Comparison of ENCODE assay signal across 25 cellular contexts in the genomic region with DNA sequence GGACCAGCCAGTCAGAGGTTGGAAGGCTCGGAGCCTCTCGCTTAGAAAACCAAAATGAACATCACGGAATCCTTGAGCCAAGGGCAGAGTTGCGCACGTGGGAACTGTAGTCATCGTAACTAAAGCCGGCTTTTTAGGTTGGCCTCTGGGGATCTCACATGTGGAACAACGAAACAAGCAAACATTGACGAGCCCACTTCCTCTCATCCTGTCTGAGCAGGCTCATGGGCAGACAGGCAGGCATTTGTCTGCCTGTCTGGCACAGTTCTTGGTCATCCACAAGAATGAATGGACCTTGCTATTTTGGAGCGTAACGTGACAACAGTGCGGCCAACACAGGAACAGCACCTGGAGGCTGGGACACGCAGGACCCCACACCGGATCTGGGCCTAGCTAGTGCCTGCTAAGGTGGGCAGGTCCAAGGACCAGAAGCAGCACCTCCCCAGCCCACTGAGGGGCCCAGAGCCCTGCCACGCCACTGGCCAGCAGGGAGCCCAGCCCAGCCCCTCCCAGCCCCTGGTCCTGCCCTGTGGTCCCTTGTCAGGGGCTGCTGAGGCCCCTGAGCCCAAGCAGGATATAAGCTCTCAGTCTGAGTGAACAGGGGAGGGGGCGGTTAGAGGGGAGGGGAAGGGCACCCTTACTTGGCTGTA. TPM values are rescaled to one million over a fixed set of nuclear protein-coding genes. Genes with fewer than 3 reads are reported as not detected.
DNase-seq lines count a peak whose midpoint lies in the region; ATAC-seq and TF ChIP-seq lines count a peak whose summit lies in the region.
"Had no signal": no experiment of that assay in that cellular context is flagged by ENCODE, and none has a peak within 500 bp of the region (broad histone marks: within the 10 kb centered on the region; RNA-seq: fewer than 3 reads in every experiment).

No MANE protein-coding gene starts in this region.

- H3K9ac ChIP-seq in mammary epithelial cell (ENCODE audit: insufficient read depth, low read length), result no peak overlapping the region

- H3K4me1 ChIP-seq in right atrium auricular region, result peaks cover 0 to 7% of the 10 kb centered on the region in 2 donors
- peaks cover 28% of the 10 kb centered on the region for H3K4me1 ChIP-seq in mammary epithelial cell (ENCODE audit: insufficient read depth, low read length)
- H3K4me1 ChIP-seq: HAP-1 had no signal

- intact Hi-C loops in left cardiac atrium (cut with DNase I), result no loop called here
- intact Hi-C loops in mammary epithelial cell (cut with micrococcal nuclease), result no loop called here

- 64% methylated on average over 6 of the region's 16 CpGs for WGBS in mammary epithelial cell (ENCODE audit: low coverage, missing lambda C conversion rate)

- DNase-seq in left cardiac atrium, result peak; percentile 12
- no peak for DNase-seq in right atrium auricular region (ENCODE audit: low spot score)
- DNase-seq in mammary epithelial cell, result peak; percentile 82
- DNase-seq in foreskin melanocyte, result peak; percentile 81
- DNase-seq in NCI-H526 treated with DMSO at 0.1 percent for 48 hours (lab: John Stamatoyannopoulos, UW), result no peak
- DNase-seq in NCI-H345 treated with DMSO at 0.1 percent for 48 hours (lab: John Stamatoyannopoulos, UW; ENCODE audit: unreplicated experiment), result no peak
- DNase-seq: 8988T; CD4-positive, alpha-beta T cell; COR-L47; EL; GDM1; HFFc6; IMR-90; KG1; MM.1S; NCI-H2029; NCI-H69; RPMI8226; SHP77 had no signal

- dilution Hi-C loops in mammary epithelial cell (cut with HindIII; ENCODE audit: low sequenced_read_pairs), result no loop called here

- no peak overlapping the region for H2AFZ ChIP-seq in mammary epithelial cell (ENCODE audit: low read depth, low read length)
- H2AFZ ChIP-seq: GM23338 had no signal

- H3K27ac ChIP-seq in right atrium auricular region, result no peak overlapping the region
- H3K27ac ChIP-seq in mammary epithelial cell (ENCODE audit: insufficient read depth, low read depth, low read length), result peak overlapping the region; percentile 32

- TF ChIP-seq CTCF in right atrium auricular region (IDR thresholded peaks at IDR 0.05) (no peak), mammary epithelial cell (conservative IDR thresholded peaks at IDR 0.05 in 1 of 2, IDR thresholded peaks at IDR 0.05 in 1 of 2; ENCODE audit: extremely low read depth in 1 of 2, insufficient read depth in 1 of 2, low read depth in 1 of 2, low read length in 2 of 2) (no peak)

- no peak overlapping the region for H3K4me2 ChIP-seq in mammary epithelial cell (ENCODE audit: insufficient read depth, low read depth, low read length)
- H3K4me2 ChIP-seq: GM23338 had no signal

- in situ Hi-C loops in mammary epithelial cell (cut with MboI; ENCODE audit: low sequenced_read_pairs in 2 of 2), result no loop called here

- H3K27me3 ChIP-seq in right atrium auricular region (no peaks in the 10 kb centered on the region), mammary epithelial cell (ENCODE audit: insufficient read depth, low read length) (no peaks in the 10 kb centered on the region)

- no peaks in the 10 kb centered on the region for H3K36me3 ChIP-seq in right atrium auricular region
- no peaks in the 10 kb centered on the region for H3K36me3 ChIP-seq in mammary epithelial cell (ENCODE audit: insufficient read depth, low read length)

- H4K20me1 ChIP-seq in mammary epithelial cell (ENCODE audit: insufficient read depth, low read length), result no peaks in the 10 kb centered on the region

- ATAC-seq in left cardiac atrium, result no peak
- no peak for ATAC-seq in GM21825 (IDR thresholded peaks at IDR 0.05; ENCODE audit: unreplicated experiment)
- ATAC-seq: GM12878, GM23338 had no signal

- no TSS peak for BruUV-seq in mammary epithelial cell (replicated peaks; lab: Mats Ljungman, UMichigan)

- CTCF ChIA-PET in mammary epithelial cell (lab: Charles Lee; ENCODE audit: low non-redundant PET), result no interaction called here

- H3K9me3 ChIP-seq in right atrium auricular region (no peaks in the 10 kb centered on the region), mammary epithelial cell (replicated peaks; ENCODE audit: insufficient read depth, low read length) (peaks cover 5% of the 10 kb centered on the region)
- H3K9me3 ChIP-seq: HAP-1 had no signal

- H3K4me3 ChIP-seq in right atrium auricular region (no peak overlapping the region), mammary epithelial cell (replicated peaks in 1 of 3; ENCODE audit: insufficient read depth in 1 of 3, low read depth in 2 of 3, low read length in 3 of 3) (no peak overlapping the region)
- H3K4me3 ChIP-seq: GM12878, GM23338, HAP-1 had no signal

- no peaks in the 10 kb centered on the region for H3K79me2 ChIP-seq in mammary epithelial cell (ENCODE audit: insufficient read depth, low read length)

RNA-seq across cellular contexts. Expression of a gene that starts 9.2 kb away (rescaled TPM):
- total RNA-seq in left cardiac atrium (under 1 TPM in 1 of 2 donors, not detected in 1; 0.39 TPM), right atrium auricular region (under 1 TPM in 1 of 2 donors, not detected in 1; 0.94 TPM), mammary epithelial cell (1 to 10 TPM; 2.5 to 7.8 TPM)
- 1.0 TPM for polyA plus RNA-seq in mammary epithelial cell
- not detected for polyA minus RNA-seq in mammary epithelial cell

RNA-seq across cellular contexts. Expression of a gene that starts 15.3 kb away (rescaled TPM):
- 10 to 100 TPM; 15.8 to 22.2 TPM for total RNA-seq in left cardiac atrium
- 10 to 100 TPM; 10.5 to 15.9 TPM for total RNA-seq in right atrium auricular region
- 10 to 100 TPM in 1 of 2 donors, 1 to 10 TPM in 1; 8.3 to 26.4 TPM for total RNA-seq in mammary epithelial cell
- polyA plus RNA-seq in mammary epithelial cell, result 25.7 TPM
- polyA minus RNA-seq in mammary epithelial cell, result 38.4 TPM

RNA-seq across cellular contexts. Expression of a gene that starts 39.8 kb away (rescaled TPM):
- 100 to 1,000 TPM in 1 of 2 donors, 10 to 100 TPM in 1; 96.0 to 193 TPM for total RNA-seq in left cardiac atrium
- 100 to 1,000 TPM; 141 to 206 TPM for total RNA-seq in right atrium auricular region
- total RNA-seq in mammary epithelial cell, result 10 to 100 TPM in 1 of 2 donors, 1 to 10 TPM in 1; 2.6 to 13.5 TPM
- 0.48 TPM for polyA plus RNA-seq in mammary epithelial cell
- polyA minus RNA-seq in mammary epithelial cell, result not detected
- total RNA-seq: CD4-positive, alpha-beta T cell had no signal

RNA-seq across cellular contexts. Expression of a gene that starts 43.8 kb away (rescaled TPM):
- 1 to 10 TPM in 1 of 2 donors, under 1 TPM in 1; 0.85 to 2.0 TPM for total RNA-seq in left cardiac atrium
- total RNA-seq in right atrium auricular region, result 1 to 10 TPM in 1 of 2 donors, under 1 TPM in 1; 0.85 to 1.6 TPM
- 1 to 10 TPM; 2.7 to 4.3 TPM for total RNA-seq in mammary epithelial cell
- 0.43 TPM for polyA plus RNA-seq in mammary epithelial cell
- not detected for polyA minus RNA-seq in mammary epithelial cell

RNA-seq across cellular contexts. Expression of a gene that starts 53.9 kb away (rescaled TPM):
- not detected for total RNA-seq in left cardiac atrium
- total RNA-seq in right atrium auricular region, result not detected
- total RNA-seq in mammary epithelial cell, result under 1 TPM in 1 of 2 donors, not detected in 1; under 0.01 TPM
- not detected for polyA plus RNA-seq in mammary epithelial cell
- polyA minus RNA-seq in mammary epithelial cell, result not detected
- total RNA-seq: CD4-positive, alpha-beta T cell; GM12878; GM23338; HFFc6; IMR-90; NCI-H460 had no signal
- polyA plus RNA-seq: BJ, GM12878, GM23338, IMR-90 had no signal

Comparison
In these comparisons a context has a peak if more than half of its experiments do, and no peak if none do; other contexts are left out.
1. DNase-seq: peak in left cardiac atrium (single experiment), mammary epithelial cell (single experiment) and foreskin melanocyte (single experiment); none in right atrium auricular region (single experiment), NCI-H526 treated with DMSO at 0.1 percent for 48 hours (single experiment) and NCI-H345 treated with DMSO at 0.1 percent for 48 hours (single experiment).
2. RNA of a gene that starts 39.8 kb away (total RNA-seq): 141 to 206 TPM in right atrium auricular region and 96.0 to 193 TPM in left cardiac atrium; 2.6 to 13.5 TPM in mammary epithelial cell; every median in the first group is over 4 times any median in the second.